Comparison of ENCODE assay signal across 1 cellular context in the genomic region with DNA sequence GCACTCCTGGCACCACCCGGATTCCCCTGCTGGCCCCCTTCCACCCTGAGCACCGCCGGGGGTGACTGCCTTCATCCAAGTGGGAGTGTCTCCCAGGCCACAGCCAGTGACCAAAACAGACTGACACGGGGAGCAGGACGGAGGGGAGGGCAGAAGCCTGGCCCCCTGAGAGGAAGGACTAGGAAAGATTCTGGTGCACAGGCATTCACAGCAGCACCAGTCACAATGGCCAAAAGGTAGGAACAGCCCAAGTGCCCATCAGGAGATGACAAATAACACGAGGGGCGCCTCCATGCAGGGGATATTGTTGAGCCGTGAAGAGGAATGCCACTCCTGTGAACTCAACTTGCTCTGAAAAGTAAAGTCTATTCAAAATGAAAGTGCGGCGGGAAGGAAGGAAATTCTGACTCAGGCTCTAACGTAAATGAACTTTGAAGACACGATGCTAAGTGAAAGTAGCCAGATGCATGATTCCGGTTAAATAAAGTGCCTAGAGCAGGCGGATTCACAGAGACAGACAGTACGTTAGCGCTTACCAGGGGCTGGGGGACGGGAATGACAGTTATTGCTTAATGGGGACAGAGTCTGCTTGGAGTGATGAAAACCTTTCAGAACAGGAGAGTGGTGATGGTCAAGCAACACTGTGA.
A peak's percentile ranks its signal among the peaks of the same experiment; 100 is the strongest.
TF ChIP-seq lines count a peak whose summit lies in the region.

No MANE protein-coding gene starts in this region.

TF ChIP-seq in GM12878, 131 proteins besides CTCF, POLR2A, EP300 and RAD21 (continued from another document and continues in another):
- TF ChIP-seq, protein P1, sequence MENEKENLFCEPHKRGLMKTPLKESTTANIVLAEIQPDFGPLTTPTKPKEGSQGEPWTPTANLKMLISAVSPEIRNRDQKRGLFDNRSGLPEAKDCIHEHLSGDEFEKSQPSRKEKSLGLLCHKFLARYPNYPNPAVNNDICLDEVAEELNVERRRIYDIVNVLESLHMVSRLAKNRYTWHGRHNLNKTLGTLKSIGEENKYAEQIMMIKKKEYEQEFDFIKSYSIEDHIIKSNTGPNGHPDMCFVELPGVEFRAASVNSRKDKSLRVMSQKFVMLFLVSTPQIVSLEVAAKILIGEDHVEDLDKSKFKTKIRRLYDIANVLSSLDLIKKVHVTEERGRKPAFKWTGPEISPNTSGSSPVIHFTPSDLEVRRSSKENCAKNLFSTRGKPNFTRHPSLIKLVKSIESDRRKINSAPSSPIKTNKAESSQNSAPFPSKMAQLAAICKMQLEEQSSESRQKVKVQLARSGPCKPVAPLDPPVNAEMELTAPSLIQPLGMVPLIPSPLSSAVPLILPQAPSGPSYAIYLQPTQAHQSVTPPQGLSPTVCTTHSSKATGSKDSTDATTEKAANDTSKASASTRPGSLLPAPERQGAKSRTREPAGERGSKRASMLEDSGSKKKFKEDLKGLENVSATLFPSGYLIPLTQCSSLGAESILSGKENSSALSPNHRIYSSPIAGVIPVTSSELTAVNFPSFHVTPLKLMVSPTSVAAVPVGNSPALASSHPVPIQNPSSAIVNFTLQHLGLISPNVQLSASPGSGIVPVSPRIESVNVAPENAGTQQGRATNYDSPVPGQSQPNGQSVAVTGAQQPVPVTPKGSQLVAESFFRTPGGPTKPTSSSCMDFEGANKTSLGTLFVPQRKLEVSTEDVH (IDR thresholded peaks at IDR 0.05; ENCODE audit: low read depth, partially characterized antibody), result no peak
- TF ChIP-seq, protein P2, sequence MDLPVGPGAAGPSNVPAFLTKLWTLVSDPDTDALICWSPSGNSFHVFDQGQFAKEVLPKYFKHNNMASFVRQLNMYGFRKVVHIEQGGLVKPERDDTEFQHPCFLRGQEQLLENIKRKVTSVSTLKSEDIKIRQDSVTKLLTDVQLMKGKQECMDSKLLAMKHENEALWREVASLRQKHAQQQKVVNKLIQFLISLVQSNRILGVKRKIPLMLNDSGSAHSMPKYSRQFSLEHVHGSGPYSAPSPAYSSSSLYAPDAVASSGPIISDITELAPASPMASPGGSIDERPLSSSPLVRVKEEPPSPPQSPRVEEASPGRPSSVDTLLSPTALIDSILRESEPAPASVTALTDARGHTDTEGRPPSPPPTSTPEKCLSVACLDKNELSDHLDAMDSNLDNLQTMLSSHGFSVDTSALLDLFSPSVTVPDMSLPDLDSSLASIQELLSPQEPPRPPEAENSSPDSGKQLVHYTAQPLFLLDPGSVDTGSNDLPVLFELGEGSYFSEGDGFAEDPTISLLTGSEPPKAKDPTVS (IDR thresholded peaks at IDR 0.05; ENCODE audit: low read depth, low read length), result 0 out of 2 replicates have a peak, but pooled peaks have one; percentile 5
- TF ChIP-seq NFYA (IDR thresholded peaks at IDR 0.05; ENCODE audit: borderline replicate concordance, low read depth, low read length) (no peak), FOS (IDR thresholded peaks at IDR 0.05; ENCODE audit: borderline replicate concordance, extremely low read depth, insufficient read length) (no peak), CHD1 (IDR thresholded peaks at IDR 0.05; ENCODE audit: low read depth, low read length) (no peak), CBX5 (IDR thresholded peaks at IDR 0.05; ENCODE audit: low read depth) (peak; percentile 39; the same call in 1 of the 2 replicates), BCL3 (IDR thresholded peaks at IDR 0.05; ENCODE audit: borderline replicate concordance, insufficient read depth, low read depth, low read length, poor library complexity, severe bottlenecking) (peak; percentile 75), RFX5 (IDR thresholded peaks at IDR 0.05; ENCODE audit: low read depth, low read length) (no peak), MTA3 (IDR thresholded peaks at IDR 0.05; ENCODE audit: borderline replicate concordance, low read length) (peak; percentile 55; the same call in 1 of the 2 replicates), YBX1 (IDR thresholded peaks at IDR 0.05) (no peak), SREBF1 (IDR thresholded peaks at IDR 0.05; ENCODE audit: low read length) (no peak), SREBF2 (IDR thresholded peaks at IDR 0.05; ENCODE audit: low read length) (no peak), BACH1 (IDR thresholded peaks at IDR 0.05; ENCODE audit: borderline replicate concordance) (peak; percentile 13; the same call in 1 of the 2 replicates), EGR1 (IDR thresholded peaks at IDR 0.05; ENCODE audit: borderline replicate concordance in 1 of 2, low read depth in 2 of 2, low read length in 2 of 2) (peak in 1 of 2 experiments; percentile 78; a peak in 2 of 3 replicates), CEBPB (IDR thresholded peaks at IDR 0.05; ENCODE audit: borderline replicate concordance in 1 of 2, low read depth in 2 of 2, low read length in 2 of 2) (peak in 1 of 2 experiments; percentile 84; a peak in 1 of 4 replicates), ZNF207 (IDR thresholded peaks at IDR 0.05; ENCODE audit: borderline replicate concordance) (no peak), REST (IDR thresholded peaks at IDR 0.05; ENCODE audit: low read depth, low read length) (no peak), CREM (IDR thresholded peaks at IDR 0.05; ENCODE audit: low read depth) (peak; percentile 92), SMARCA5 (IDR thresholded peaks at IDR 0.05) (no peak), ATF3 (IDR thresholded peaks at IDR 0.05; ENCODE audit: borderline replicate concordance, extremely low read depth, low read depth, low read length) (no peak), POLR2AphosphoS2 (IDR thresholded peaks at IDR 0.05; ENCODE audit: low read depth, low read length) (no peak), BHLHE40 (IDR thresholded peaks at IDR 0.05; ENCODE audit: borderline replicate concordance in 1 of 2, low read depth in 2 of 2, low read length in 1 of 2) (peak; percentile 52 to 62; a peak in 2 of 4 replicates), E2F4 (IDR thresholded peaks at IDR 0.05; ENCODE audit: low read depth, low read length) (no peak), SIX5 (IDR thresholded peaks at IDR 0.05; ENCODE audit: low read depth, low read length, severe bottlenecking) (no peak), CBFB (IDR thresholded peaks at IDR 0.05; ENCODE audit: low read depth) (peak; percentile 70), LARP7 (IDR thresholded peaks at IDR 0.05) (no peak), FOXK2 (IDR thresholded peaks at IDR 0.05) (no peak), SMAD5 (IDR thresholded peaks at IDR 0.05; ENCODE audit: low read depth) (no peak), EED (IDR thresholded peaks at IDR 0.05; ENCODE audit: low read depth) (peak; percentile 98), IKZF1 (conservative IDR thresholded peaks at IDR 0.05) (peak; percentile 96), MEF2A (IDR thresholded peaks at IDR 0.05; ENCODE audit: insufficient read depth, low read depth, low read length) (peak; percentile 75; the same call in 1 of the 2 replicates), TAF1 (IDR thresholded peaks at IDR 0.05; ENCODE audit: borderline replicate concordance, low read depth, low read length) (no peak), DPF2 (IDR thresholded peaks at IDR 0.05) (peak; percentile 96), ZSCAN29 (IDR thresholded peaks at IDR 0.05) (no peak; the same call in 1 of the 2 replicates), PML (IDR thresholded peaks at IDR 0.05; ENCODE audit: low read length) (no peak; the same call in 1 of the 2 replicates), IKZF2 (IDR thresholded peaks at IDR 0.05) (peak; percentile 94 to 97)
- TF ChIP-seq, protein P3, sequence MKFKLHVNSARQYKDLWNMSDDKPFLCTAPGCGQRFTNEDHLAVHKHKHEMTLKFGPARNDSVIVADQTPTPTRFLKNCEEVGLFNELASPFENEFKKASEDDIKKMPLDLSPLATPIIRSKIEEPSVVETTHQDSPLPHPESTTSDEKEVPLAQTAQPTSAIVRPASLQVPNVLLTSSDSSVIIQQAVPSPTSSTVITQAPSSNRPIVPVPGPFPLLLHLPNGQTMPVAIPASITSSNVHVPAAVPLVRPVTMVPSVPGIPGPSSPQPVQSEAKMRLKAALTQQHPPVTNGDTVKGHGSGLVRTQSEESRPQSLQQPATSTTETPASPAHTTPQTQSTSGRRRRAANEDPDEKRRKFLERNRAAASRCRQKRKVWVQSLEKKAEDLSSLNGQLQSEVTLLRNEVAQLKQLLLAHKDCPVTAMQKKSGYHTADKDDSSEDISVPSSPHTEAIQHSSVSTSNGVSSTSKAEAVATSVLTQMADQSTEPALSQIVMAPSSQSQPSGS (IDR thresholded peaks at IDR 0.05; ENCODE audit: low read length), result peak; percentile 92
- TF ChIP-seq, protein P4, sequence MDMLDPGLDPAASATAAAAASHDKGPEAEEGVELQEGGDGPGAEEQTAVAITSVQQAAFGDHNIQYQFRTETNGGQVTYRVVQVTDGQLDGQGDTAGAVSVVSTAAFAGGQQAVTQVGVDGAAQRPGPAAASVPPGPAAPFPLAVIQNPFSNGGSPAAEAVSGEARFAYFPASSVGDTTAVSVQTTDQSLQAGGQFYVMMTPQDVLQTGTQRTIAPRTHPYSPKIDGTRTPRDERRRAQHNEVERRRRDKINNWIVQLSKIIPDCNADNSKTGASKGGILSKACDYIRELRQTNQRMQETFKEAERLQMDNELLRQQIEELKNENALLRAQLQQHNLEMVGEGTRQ (IDR thresholded peaks at IDR 0.05; ENCODE audit: borderline replicate concordance, low read depth, low read length), result no peak
- TF ChIP-seq, protein P5, sequence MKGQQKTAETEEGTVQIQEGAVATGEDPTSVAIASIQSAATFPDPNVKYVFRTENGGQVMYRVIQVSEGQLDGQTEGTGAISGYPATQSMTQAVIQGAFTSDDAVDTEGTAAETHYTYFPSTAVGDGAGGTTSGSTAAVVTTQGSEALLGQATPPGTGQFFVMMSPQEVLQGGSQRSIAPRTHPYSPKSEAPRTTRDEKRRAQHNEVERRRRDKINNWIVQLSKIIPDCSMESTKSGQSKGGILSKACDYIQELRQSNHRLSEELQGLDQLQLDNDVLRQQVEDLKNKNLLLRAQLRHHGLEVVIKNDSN (IDR thresholded peaks at IDR 0.05; ENCODE audit: borderline replicate concordance, extremely low read length, insufficient read depth, low read depth, low read length), result no peak
- TF ChIP-seq, protein P6, sequence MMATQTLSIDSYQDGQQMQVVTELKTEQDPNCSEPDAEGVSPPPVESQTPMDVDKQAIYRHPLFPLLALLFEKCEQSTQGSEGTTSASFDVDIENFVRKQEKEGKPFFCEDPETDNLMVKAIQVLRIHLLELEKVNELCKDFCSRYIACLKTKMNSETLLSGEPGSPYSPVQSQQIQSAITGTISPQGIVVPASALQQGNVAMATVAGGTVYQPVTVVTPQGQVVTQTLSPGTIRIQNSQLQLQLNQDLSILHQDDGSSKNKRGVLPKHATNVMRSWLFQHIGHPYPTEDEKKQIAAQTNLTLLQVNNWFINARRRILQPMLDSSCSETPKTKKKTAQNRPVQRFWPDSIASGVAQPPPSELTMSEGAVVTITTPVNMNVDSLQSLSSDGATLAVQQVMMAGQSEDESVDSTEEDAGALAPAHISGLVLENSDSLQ (IDR thresholded peaks at IDR 0.05), result peak; percentile 69
